Comparison of ENCODE assay signal across 1 cellular context in genomic region chr10:24899571-24899970, GRCh38.
TF ChIP-seq lines count a peak whose summit lies in the region.

No MANE protein-coding gene starts in this region.

TF ChIP-seq in K562, 482 proteins besides CTCF, POLR2A, EP300 and RAD21:
- TF ChIP-seq PTTG1 (tag; IDR thresholded peaks at IDR 0.05; ENCODE audit: low read depth) (no peak), GATA2 (CRISPR knock-in tag; IDR thresholded peaks at IDR 0.05) (no peak), BRF2 (IDR thresholded peaks at IDR 0.05; ENCODE audit: borderline replicate concordance, insufficient read depth, insufficient read length) (no peak), PBX2 (CRISPR knock-in tag; IDR thresholded peaks at IDR 0.05; ENCODE audit: low read depth) (no peak), PBX2 (tag; conservative IDR thresholded peaks at IDR 0.05; ENCODE audit: low read depth) (peak; percentile 58), MEIS2 (IDR thresholded peaks at IDR 0.05; ENCODE audit: partially characterized antibody) (peak; percentile 69), ZC3H11A (IDR thresholded peaks at IDR 0.05; ENCODE audit: low read depth, low read length) (no peak), SMAD2 (IDR thresholded peaks at IDR 0.05; ENCODE audit: low read depth, low read length) (no peak), ZNF12 (CRISPR knock-in tag; IDR thresholded peaks at IDR 0.05) (no peak), E2F3 (CRISPR knock-in tag; IDR thresholded peaks at IDR 0.05) (no peak), PKNOX1 (IDR thresholded peaks at IDR 0.05) (peak; percentile 62), THAP7 (CRISPR knock-in tag; IDR thresholded peaks at IDR 0.05) (no peak), ZNF551 (CRISPR knock-in tag; IDR thresholded peaks at IDR 0.05) (no peak)
